ENCODE assay signal across 6 cellular contexts in genomic region chr7:118969370-118969769, GRCh38.
"Had no signal": no experiment of that assay in that cellular context is flagged by ENCODE, and none has a peak within 500 bp of the region (broad histone marks: within the 10 kb centered on the region; RNA-seq: fewer than 3 reads in every experiment).

No MANE protein-coding gene starts in this region.

- H3K4me3 ChIP-seq: GM23248, HAP-1 had no signal

- H2AFZ ChIP-seq: GM23248 had no signal

- H3K36me3 ChIP-seq: HAP-1 had no signal

- H3K9me3 ChIP-seq: HAP-1 had no signal

- H3K4me1 ChIP-seq: HAP-1 had no signal

- H3K27ac ChIP-seq: GM23248, HL-60 had no signal

- H3K9ac ChIP-seq: GM23248 had no signal

- DNase-seq: GM23248, GOT3, H7, HFFc6 had no signal
